1 cellular context compared by ENCODE assay signal in the genomic region with DNA sequence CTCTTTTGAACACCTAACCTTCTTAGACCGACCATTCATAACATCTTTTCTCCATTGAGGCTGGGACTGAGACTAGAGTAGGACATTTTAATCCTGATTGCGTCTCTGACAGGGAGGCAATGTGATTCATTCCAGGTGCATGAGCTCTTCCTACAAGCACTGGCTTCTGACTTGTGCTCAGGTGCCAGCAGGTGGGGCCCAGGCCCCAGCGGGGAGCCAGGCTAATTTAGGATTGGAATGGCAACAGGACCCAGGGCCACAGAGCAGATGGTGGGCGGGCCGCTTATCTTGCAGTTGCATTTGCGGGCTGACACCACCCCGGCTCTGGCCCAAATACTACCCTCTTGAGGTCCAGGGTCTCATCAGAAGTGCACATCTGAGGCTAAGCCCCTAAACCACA.
TF ChIP-seq lines count a peak whose summit lies in the region.

No MANE protein-coding gene starts in this region.

TF ChIP-seq in WTC11, 78 proteins besides CTCF, POLR2A, EP300 and RAD21 (continued from another document):
- TF ChIP-seq, protein P1, sequence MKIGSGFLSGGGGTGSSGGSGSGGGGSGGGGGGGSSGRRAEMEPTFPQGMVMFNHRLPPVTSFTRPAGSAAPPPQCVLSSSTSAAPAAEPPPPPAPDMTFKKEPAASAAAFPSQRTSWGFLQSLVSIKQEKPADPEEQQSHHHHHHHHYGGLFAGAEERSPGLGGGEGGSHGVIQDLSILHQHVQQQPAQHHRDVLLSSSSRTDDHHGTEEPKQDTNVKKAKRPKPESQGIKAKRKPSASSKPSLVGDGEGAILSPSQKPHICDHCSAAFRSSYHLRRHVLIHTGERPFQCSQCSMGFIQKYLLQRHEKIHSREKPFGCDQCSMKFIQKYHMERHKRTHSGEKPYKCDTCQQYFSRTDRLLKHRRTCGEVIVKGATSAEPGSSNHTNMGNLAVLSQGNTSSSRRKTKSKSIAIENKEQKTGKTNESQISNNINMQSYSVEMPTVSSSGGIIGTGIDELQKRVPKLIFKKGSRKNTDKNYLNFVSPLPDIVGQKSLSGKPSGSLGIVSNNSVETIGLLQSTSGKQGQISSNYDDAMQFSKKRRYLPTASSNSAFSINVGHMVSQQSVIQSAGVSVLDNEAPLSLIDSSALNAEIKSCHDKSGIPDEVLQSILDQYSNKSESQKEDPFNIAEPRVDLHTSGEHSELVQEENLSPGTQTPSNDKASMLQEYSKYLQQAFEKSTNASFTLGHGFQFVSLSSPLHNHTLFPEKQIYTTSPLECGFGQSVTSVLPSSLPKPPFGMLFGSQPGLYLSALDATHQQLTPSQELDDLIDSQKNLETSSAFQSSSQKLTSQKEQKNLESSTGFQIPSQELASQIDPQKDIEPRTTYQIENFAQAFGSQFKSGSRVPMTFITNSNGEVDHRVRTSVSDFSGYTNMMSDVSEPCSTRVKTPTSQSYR (CRISPR knock-in tag; IDR thresholded peaks at IDR 0.05): no peak
- TF ChIP-seq ZNF416 (CRISPR knock-in tag; IDR thresholded peaks at IDR 0.05) (no peak), RELA (CRISPR knock-in tag; IDR thresholded peaks at IDR 0.05; ENCODE audit: borderline replicate concordance) (no peak), ZNF121 (CRISPR knock-in tag; IDR thresholded peaks at IDR 0.05) (no peak), ZNF232 (CRISPR knock-in tag; IDR thresholded peaks at IDR 0.05) (no peak), CREB1 (CRISPR knock-in tag; IDR thresholded peaks at IDR 0.05) (no peak)
- TF ChIP-seq, protein P2, sequence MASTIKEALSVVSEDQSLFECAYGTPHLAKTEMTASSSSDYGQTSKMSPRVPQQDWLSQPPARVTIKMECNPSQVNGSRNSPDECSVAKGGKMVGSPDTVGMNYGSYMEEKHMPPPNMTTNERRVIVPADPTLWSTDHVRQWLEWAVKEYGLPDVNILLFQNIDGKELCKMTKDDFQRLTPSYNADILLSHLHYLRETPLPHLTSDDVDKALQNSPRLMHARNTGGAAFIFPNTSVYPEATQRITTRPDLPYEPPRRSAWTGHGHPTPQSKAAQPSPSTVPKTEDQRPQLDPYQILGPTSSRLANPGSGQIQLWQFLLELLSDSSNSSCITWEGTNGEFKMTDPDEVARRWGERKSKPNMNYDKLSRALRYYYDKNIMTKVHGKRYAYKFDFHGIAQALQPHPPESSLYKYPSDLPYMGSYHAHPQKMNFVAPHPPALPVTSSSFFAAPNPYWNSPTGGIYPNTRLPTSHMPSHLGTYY (CRISPR knock-in tag; IDR thresholded peaks at IDR 0.05): no peak
- TF ChIP-seq, protein P3, sequence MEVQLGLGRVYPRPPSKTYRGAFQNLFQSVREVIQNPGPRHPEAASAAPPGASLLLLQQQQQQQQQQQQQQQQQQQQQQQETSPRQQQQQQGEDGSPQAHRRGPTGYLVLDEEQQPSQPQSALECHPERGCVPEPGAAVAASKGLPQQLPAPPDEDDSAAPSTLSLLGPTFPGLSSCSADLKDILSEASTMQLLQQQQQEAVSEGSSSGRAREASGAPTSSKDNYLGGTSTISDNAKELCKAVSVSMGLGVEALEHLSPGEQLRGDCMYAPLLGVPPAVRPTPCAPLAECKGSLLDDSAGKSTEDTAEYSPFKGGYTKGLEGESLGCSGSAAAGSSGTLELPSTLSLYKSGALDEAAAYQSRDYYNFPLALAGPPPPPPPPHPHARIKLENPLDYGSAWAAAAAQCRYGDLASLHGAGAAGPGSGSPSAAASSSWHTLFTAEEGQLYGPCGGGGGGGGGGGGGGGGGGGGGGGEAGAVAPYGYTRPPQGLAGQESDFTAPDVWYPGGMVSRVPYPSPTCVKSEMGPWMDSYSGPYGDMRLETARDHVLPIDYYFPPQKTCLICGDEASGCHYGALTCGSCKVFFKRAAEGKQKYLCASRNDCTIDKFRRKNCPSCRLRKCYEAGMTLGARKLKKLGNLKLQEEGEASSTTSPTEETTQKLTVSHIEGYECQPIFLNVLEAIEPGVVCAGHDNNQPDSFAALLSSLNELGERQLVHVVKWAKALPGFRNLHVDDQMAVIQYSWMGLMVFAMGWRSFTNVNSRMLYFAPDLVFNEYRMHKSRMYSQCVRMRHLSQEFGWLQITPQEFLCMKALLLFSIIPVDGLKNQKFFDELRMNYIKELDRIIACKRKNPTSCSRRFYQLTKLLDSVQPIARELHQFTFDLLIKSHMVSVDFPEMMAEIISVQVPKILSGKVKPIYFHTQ (CRISPR knock-in tag; IDR thresholded peaks at IDR 0.05): no peak
- TF ChIP-seq, protein P4, sequence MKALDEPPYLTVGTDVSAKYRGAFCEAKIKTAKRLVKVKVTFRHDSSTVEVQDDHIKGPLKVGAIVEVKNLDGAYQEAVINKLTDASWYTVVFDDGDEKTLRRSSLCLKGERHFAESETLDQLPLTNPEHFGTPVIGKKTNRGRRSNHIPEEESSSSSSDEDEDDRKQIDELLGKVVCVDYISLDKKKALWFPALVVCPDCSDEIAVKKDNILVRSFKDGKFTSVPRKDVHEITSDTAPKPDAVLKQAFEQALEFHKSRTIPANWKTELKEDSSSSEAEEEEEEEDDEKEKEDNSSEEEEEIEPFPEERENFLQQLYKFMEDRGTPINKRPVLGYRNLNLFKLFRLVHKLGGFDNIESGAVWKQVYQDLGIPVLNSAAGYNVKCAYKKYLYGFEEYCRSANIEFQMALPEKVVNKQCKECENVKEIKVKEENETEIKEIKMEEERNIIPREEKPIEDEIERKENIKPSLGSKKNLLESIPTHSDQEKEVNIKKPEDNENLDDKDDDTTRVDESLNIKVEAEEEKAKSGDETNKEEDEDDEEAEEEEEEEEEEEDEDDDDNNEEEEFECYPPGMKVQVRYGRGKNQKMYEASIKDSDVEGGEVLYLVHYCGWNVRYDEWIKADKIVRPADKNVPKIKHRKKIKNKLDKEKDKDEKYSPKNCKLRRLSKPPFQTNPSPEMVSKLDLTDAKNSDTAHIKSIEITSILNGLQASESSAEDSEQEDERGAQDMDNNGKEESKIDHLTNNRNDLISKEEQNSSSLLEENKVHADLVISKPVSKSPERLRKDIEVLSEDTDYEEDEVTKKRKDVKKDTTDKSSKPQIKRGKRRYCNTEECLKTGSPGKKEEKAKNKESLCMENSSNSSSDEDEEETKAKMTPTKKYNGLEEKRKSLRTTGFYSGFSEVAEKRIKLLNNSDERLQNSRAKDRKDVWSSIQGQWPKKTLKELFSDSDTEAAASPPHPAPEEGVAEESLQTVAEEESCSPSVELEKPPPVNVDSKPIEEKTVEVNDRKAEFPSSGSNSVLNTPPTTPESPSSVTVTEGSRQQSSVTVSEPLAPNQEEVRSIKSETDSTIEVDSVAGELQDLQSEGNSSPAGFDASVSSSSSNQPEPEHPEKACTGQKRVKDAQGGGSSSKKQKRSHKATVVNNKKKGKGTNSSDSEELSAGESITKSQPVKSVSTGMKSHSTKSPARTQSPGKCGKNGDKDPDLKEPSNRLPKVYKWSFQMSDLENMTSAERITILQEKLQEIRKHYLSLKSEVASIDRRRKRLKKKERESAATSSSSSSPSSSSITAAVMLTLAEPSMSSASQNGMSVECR (CRISPR knock-in tag; IDR thresholded peaks at IDR 0.05; ENCODE audit: borderline replicate concordance): no peak
- TF ChIP-seq, protein P5, sequence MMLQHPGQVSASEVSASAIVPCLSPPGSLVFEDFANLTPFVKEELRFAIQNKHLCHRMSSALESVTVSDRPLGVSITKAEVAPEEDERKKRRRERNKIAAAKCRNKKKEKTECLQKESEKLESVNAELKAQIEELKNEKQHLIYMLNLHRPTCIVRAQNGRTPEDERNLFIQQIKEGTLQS (CRISPR knock-in tag; conservative IDR thresholded peaks at IDR 0.05): no peak
- TF ChIP-seq, protein P6, sequence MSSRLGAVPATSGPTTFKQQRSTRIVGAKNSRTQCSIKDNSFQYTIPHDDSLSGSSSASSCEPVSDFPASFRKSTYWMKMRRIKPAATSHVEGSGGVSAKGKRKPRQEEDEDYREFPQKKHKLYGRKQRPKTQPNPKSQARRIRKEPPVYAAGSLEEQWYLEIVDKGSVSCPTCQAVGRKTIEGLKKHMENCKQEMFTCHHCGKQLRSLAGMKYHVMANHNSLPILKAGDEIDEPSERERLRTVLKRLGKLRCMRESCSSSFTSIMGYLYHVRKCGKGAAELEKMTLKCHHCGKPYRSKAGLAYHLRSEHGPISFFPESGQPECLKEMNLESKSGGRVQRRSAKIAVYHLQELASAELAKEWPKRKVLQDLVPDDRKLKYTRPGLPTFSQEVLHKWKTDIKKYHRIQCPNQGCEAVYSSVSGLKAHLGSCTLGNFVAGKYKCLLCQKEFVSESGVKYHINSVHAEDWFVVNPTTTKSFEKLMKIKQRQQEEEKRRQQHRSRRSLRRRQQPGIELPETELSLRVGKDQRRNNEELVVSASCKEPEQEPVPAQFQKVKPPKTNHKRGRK (CRISPR knock-in tag; IDR thresholded peaks at IDR 0.05; ENCODE audit: borderline replicate concordance): no peak
